Comparison of ENCODE assay signal across 8 cellular contexts in genomic region chr13:112968910-112969691, GRCh38. TPM values are rescaled to one million over a fixed set of nuclear protein-coding genes. Genes with fewer than 3 reads are reported as not detected.
DNase-seq lines count a peak whose midpoint lies in the region; ATAC-seq and TF ChIP-seq lines count a peak whose summit lies in the region.

TSS of gene MCF2L (plus strand) at chr13:112969214. CDS start at chr13:112969380, 166 bp downstream.

- H3K4me1 ChIP-seq in left ventricle myocardium inferior (peaks cover 58% of the 10 kb centered on the region), prostate gland (replicated peaks) (no peaks in the 10 kb centered on the region), upper lobe of right lung (peaks cover 19% of the 10 kb centered on the region)

- no peaks in the 10 kb centered on the region for H3K9me3 Mint-ChIP-seq in activated naive CD8-positive, alpha-beta T cell (ENCODE audit: low read depth)

- ATAC-seq in HG02759 (IDR thresholded peaks at IDR 0.05; ENCODE audit: unreplicated experiment) (peak; percentile 57), upper lobe of right lung (peak; percentile 83)

- H3K36me3 ChIP-seq in left ventricle myocardium inferior (no peaks in the 10 kb centered on the region), prostate gland (no peaks in the 10 kb centered on the region), upper lobe of right lung (no peaks in the 10 kb centered on the region)

- DNase-seq in AG08396 (ENCODE audit: low spot score) (peak; percentile 67), SHP77 treated with DMSO at 0.1 percent for 48 hours (lab: John Stamatoyannopoulos, UW) (peak; percentile 76), left ventricle myocardium inferior (peak; percentile 46), prostate gland (ENCODE audit: low spot score) (peak; percentile 40), upper lobe of right lung (peak; percentile 81), middle frontal gyrus (ENCODE audit: extremely low spot score, low spot score) (no peak)

- peak within 1 kb of the TSS; percentile 95 for H3K4me3 Mint-ChIP-seq in activated naive CD8-positive, alpha-beta T cell

- no peak for TF ChIP-seq POLR2A in prostate gland (IDR thresholded peaks at IDR 0.05)

- H3K4me3 ChIP-seq in left ventricle myocardium inferior, result peak within 1 kb of the TSS; percentile 73
- H3K4me3 ChIP-seq in prostate gland, result peak within 1 kb of the TSS; percentile 54 to 68
- H3K4me3 ChIP-seq in upper lobe of right lung, result peak within 1 kb of the TSS; percentile 56

- WGBS in prostate gland, result 1% methylated on average over 38 of the region's 69 CpGs

- no peaks in the 10 kb centered on the region for H3K27me3 Mint-ChIP-seq in activated naive CD8-positive, alpha-beta T cell

- intact Hi-C loops in left ventricle myocardium inferior (cut with micrococcal nuclease), result no loop called here
- intact Hi-C loops in prostate gland (cut with DNase I), result no loop called here
- intact Hi-C loops in upper lobe of right lung (cut with DNase I), result no loop called here

- peaks cover 33% of the 10 kb centered on the region for H3K4me1 Mint-ChIP-seq in activated naive CD8-positive, alpha-beta T cell (ENCODE audit: low read depth)

- peak; percentile 46 for TF ChIP-seq CTCF in left ventricle myocardium inferior (IDR thresholded peaks at IDR 0.05; ENCODE audit: borderline replicate concordance)
- TF ChIP-seq CTCF in prostate gland (IDR thresholded peaks at IDR 0.05), result peak; percentile 6 to 59 (median 30)
- no peak for TF ChIP-seq CTCF in upper lobe of right lung (IDR thresholded peaks at IDR 0.05)

- H3K36me3 Mint-ChIP-seq in activated naive CD8-positive, alpha-beta T cell, result peaks cover 3% of the 10 kb centered on the region

- H3K27me3 ChIP-seq in left ventricle myocardium inferior (ENCODE audit: low read depth) (peaks cover 25% of the 10 kb centered on the region), prostate gland (replicated peaks; ENCODE audit: insufficient read depth) (no peaks in the 10 kb centered on the region), upper lobe of right lung (peaks cover 14% of the 10 kb centered on the region)

- peak within 1 kb of the TSS; percentile 94 for H3K27ac Mint-ChIP-seq in activated naive CD8-positive, alpha-beta T cell

- peak within 1 kb of the TSS; percentile 88 for H3K27ac ChIP-seq in left ventricle myocardium inferior (replicated peaks)
- peak within 1 kb of the TSS; percentile 73 to 81 for H3K27ac ChIP-seq in prostate gland
- peak within 1 kb of the TSS; percentile 80 for H3K27ac ChIP-seq in upper lobe of right lung

- H3K9me3 ChIP-seq in left ventricle myocardium inferior (replicated peaks), result peaks cover 5% of the 10 kb centered on the region
- no peaks in the 10 kb centered on the region for H3K9me3 ChIP-seq in prostate gland
- no peaks in the 10 kb centered on the region for H3K9me3 ChIP-seq in upper lobe of right lung

RNA-seq across cellular contexts. Expression of gene MCF2L, which starts in this region (rescaled TPM):
- 41.2 TPM for total RNA-seq in left ventricle myocardium inferior
- total RNA-seq in prostate gland, result 10 to 100 TPM; 47.6 to 64.7 TPM
- total RNA-seq in upper lobe of right lung, result 69.7 TPM
